8 cellular contexts compared by ENCODE assay signal in genomic region chr7:140478361-140479061, GRCh38. TPM values are rescaled to one million over a fixed set of nuclear protein-coding genes. Genes with fewer than 3 reads are reported as not detected.
A peak's percentile ranks its signal among the peaks of the same experiment; 100 is the strongest.
DNase-seq lines count a peak whose midpoint lies in the region; ATAC-seq and TF ChIP-seq lines count a peak whose summit lies in the region.

No MANE protein-coding gene starts in this region.

- peak; percentile 50 for DNase-seq in COR-L47 (lab: John Stamatoyannopoulos, UW)
- DNase-seq in HL-60 (ENCODE audit: low read depth in 1 of 2, low spot score in 1 of 2), result peak; percentile 15 to 63
- DNase-seq in SJCRH30, result peak; percentile 46 to 59
- DNase-seq in activated naive CD8-positive, alpha-beta T cell treated with anti-CD3 and anti-CD28 coated beads, Interleukin-2, amount 50 U/mL, for 24 hours, result peak; percentile 42
- DNase-seq in left ventricle myocardium inferior, result peak; percentile 27
- DNase-seq in posterior cingulate gyrus, result peak; percentile 19 to 91 (median 30)
- DNase-seq in NCI-H187 treated with DMSO at 0.1 percent for 48 hours (lab: John Stamatoyannopoulos, UW), result no peak

- H3K36me3 ChIP-seq in SJCRH30 (no peaks in the 10 kb centered on the region), left ventricle myocardium inferior (no peaks in the 10 kb centered on the region)

- H3K4me3 ChIP-seq in HL-60 (replicated peaks; ENCODE audit: insufficient read depth, low read length) (peak overlapping the region; percentile 92), SJCRH30 (peak overlapping the region; percentile 85), left ventricle myocardium inferior (peak overlapping the region; percentile 97)

- intact Hi-C loops in left ventricle myocardium inferior (cut with micrococcal nuclease) (no loop called here), posterior cingulate gyrus (cut with DNase I) (loop anchor here (5.0 to 10.0 kb wide), 2 partner anchors 174 to 536 kb away; partner anchors contain the start of gene MRPS33)

- H3K27ac ChIP-seq in HL-60 (replicated peaks) (peak overlapping the region; percentile 89), SJCRH30 (peak overlapping the region; percentile 24; the same call in 1 of the 2 replicates), left ventricle myocardium inferior (replicated peaks) (peak overlapping the region; percentile 93)

- peaks cover 6% of the 10 kb centered on the region for H3K4me1 ChIP-seq in SJCRH30
- H3K4me1 ChIP-seq in left ventricle myocardium inferior, result peaks cover 47% of the 10 kb centered on the region

- peak overlapping the region; percentile 87 for H3K4me3 Mint-ChIP-seq in activated naive CD8-positive, alpha-beta T cell treated with anti-CD3 and anti-CD28 coated beads, Interleukin-2, amount 50 U/mL, for 24 hours

- ATAC-seq in GM21360 (IDR thresholded peaks at IDR 0.05; ENCODE audit: unreplicated experiment), result peak; percentile 29
- peak; percentile 15 for ATAC-seq in activated naive CD8-positive, alpha-beta T cell treated with anti-CD3 and anti-CD28 coated beads, Interleukin-2, amount 50 U/mL, for 24 hours

- H3K9me3 ChIP-seq in SJCRH30 (replicated peaks) (no peaks in the 10 kb centered on the region), left ventricle myocardium inferior (replicated peaks) (no peaks in the 10 kb centered on the region)

- H3K36me3 Mint-ChIP-seq in activated naive CD8-positive, alpha-beta T cell treated with anti-CD3 and anti-CD28 coated beads, Interleukin-2, amount 50 U/mL, for 24 hours (ENCODE audit: low read depth), result no peaks in the 10 kb centered on the region

- no peaks in the 10 kb centered on the region for H3K9me3 Mint-ChIP-seq in activated naive CD8-positive, alpha-beta T cell treated with anti-CD3 and anti-CD28 coated beads, Interleukin-2, amount 50 U/mL, for 24 hours

- H3K27me3 ChIP-seq in HL-60 (ENCODE audit: insufficient read depth, poor library complexity, severe bottlenecking) (no peaks in the 10 kb centered on the region), SJCRH30 (no peaks in the 10 kb centered on the region), left ventricle myocardium inferior (ENCODE audit: low read depth) (no peaks in the 10 kb centered on the region)

- no peaks in the 10 kb centered on the region for H3K27me3 Mint-ChIP-seq in activated naive CD8-positive, alpha-beta T cell treated with anti-CD3 and anti-CD28 coated beads, Interleukin-2, amount 50 U/mL, for 24 hours

- peak overlapping the region; percentile 85 for H3K27ac Mint-ChIP-seq in activated naive CD8-positive, alpha-beta T cell treated with anti-CD3 and anti-CD28 coated beads, Interleukin-2, amount 50 U/mL, for 24 hours

- H3K4me1 Mint-ChIP-seq in activated naive CD8-positive, alpha-beta T cell treated with anti-CD3 and anti-CD28 coated beads, Interleukin-2, amount 50 U/mL, for 24 hours, result peaks cover 31% of the 10 kb centered on the region

- TF ChIP-seq CTCF in HL-60 (IDR thresholded peaks at IDR 0.05; ENCODE audit: insufficient read depth, low read length) (no peak), left ventricle myocardium inferior (IDR thresholded peaks at IDR 0.05; ENCODE audit: borderline replicate concordance) (no peak)

RNA-seq across cellular contexts. Expression of gene MKRN1, which starts 0.8 kb away (rescaled TPM):
- 41.1 and 43.3 TPM in 2 replicates for total RNA-seq in SJCRH30 (2014; rRNA removed; shearing (Covaris generic))
- total RNA-seq in left ventricle myocardium inferior, result 90.0 TPM

Comparison
In these comparisons a context has a peak if more than half of its experiments do, and no peak if none do; other contexts are left out.
1. H3K27ac ChIP-seq: peak in every context shown above with its lines; median percentile 93 in left ventricle myocardium inferior; 89 in HL-60; 24 in SJCRH30.